16 cellular contexts compared by ENCODE assay signal in genomic region chr4:150782921-150783320, GRCh38.
DNase-seq lines count a peak whose midpoint lies in the region; ATAC-seq, FAIRE-seq and TF ChIP-seq lines count a peak whose summit lies in the region.
"Had no signal": no experiment of that assay in that cellular context is flagged by ENCODE, and none has a peak within 500 bp of the region (broad histone marks: within the 10 kb centered on the region; RNA-seq: fewer than 3 reads in every experiment).

No MANE protein-coding gene starts in this region.

- TF ChIP-seq CTCF in A673 (conservative IDR thresholded peaks at IDR 0.05; ENCODE audit: low read depth, low read length): no peak
- no peak for TF ChIP-seq CTCF in LNCaP clone FGC (IDR thresholded peaks at IDR 0.05; ENCODE audit: control insufficient read depth, extremely low read depth, insufficient read depth)
- TF ChIP-seq CTCF in astrocyte (IDR thresholded peaks at IDR 0.05; ENCODE audit: insufficient read depth, low read depth, low read length): no peak
- TF ChIP-seq CTCF in foreskin fibroblast (IDR thresholded peaks at IDR 0.05; ENCODE audit: low read depth, low read length): no peak
- TF ChIP-seq CTCF in upper lobe of right lung (IDR thresholded peaks at IDR 0.05): no peak
- TF ChIP-seq CTCF in ovary (IDR thresholded peaks at IDR 0.05): no peak

- peak; percentile 55 for DNase-seq in A673 (ENCODE audit: low spot score)
- DNase-seq in LNCaP clone FGC (ENCODE audit: low read depth): peak; percentile 59
- DNase-seq in astrocyte (ENCODE audit: low read depth): peak; percentile 18
- DNase-seq in foreskin fibroblast: peak; percentile 1 to 12
- no peak for DNase-seq in upper lobe of right lung
- no peak for DNase-seq in ovary
- DNase-seq: ACHN; CD8-positive, alpha-beta memory T cell; NCI-H1694; right lobe of liver; stimulated activated CD4-positive, alpha-beta T cell treated with anti-CD3 and anti-CD28 coated beads, Interleukin-2, amount 100 ng/mL, for 24 hours had no signal

- FAIRE-seq in astrocyte (lab: Jason Lieb, UNC): no peak
- FAIRE-seq: GM12878 had no signal

- POLR2A ChIA-PET in A673 (lab: Charles Lee; ENCODE audit: low non-redundant PET): interaction anchor here (0.7 kb wide), 1 partner anchor 498 kb away, joined by 3 read pairs; no protein-coding TSS in a partner anchor

- 78 to 83% (median 80%) methylated on average over 2 of the region's 2 CpGs for WGBS in ovary, 3 donors

- no peak overlapping the region for H3K4me3 Mint-ChIP-seq in astrocyte (ENCODE audit: unreplicated experiment)
- H3K4me3 Mint-ChIP-seq: CD8-positive, alpha-beta memory T cell had no signal

- no peak overlapping the region for H2AFZ ChIP-seq in astrocyte (ENCODE audit: low read depth, low read length)

- H3K79me2 ChIP-seq in astrocyte (ENCODE audit: insufficient read depth, low read length): no peaks in the 10 kb centered on the region

- peaks cover 16% of the 10 kb centered on the region for H3K4me1 ChIP-seq in A673 (ENCODE audit: insufficient read depth, low read length, poor library complexity, severe bottlenecking)
- no peaks in the 10 kb centered on the region for H3K4me1 ChIP-seq in astrocyte (ENCODE audit: insufficient read depth, low read length)
- no peaks in the 10 kb centered on the region for H3K4me1 ChIP-seq in upper lobe of right lung
- no peaks in the 10 kb centered on the region for H3K4me1 ChIP-seq in ovary (ENCODE audit: insufficient read depth)
- H3K4me1 ChIP-seq: right lobe of liver had no signal

- no peaks in the 10 kb centered on the region for H3K9me3 ChIP-seq in A673 (ENCODE audit: low read depth, low read length, poor library complexity, severe bottlenecking)
- no peaks in the 10 kb centered on the region for H3K9me3 ChIP-seq in astrocyte (ENCODE audit: insufficient read depth, low read depth, low read length)
- H3K9me3 ChIP-seq in upper lobe of right lung: no peaks in the 10 kb centered on the region
- no peaks in the 10 kb centered on the region for H3K9me3 ChIP-seq in ovary
- H3K9me3 ChIP-seq: right lobe of liver had no signal

- intact Hi-C loops in A673 (cut with micrococcal nuclease; ENCODE audit: unreplicated experiment) (no loop called here), upper lobe of right lung (cut with DNase I) (no loop called here), ovary (cut with DNase I) (no loop called here)

- no TSS peak for BruUV-seq in A673 (replicated peaks; lab: Mats Ljungman, UMichigan)

- H3K9ac ChIP-seq in astrocyte (ENCODE audit: low read length): no peak overlapping the region

- TF ChIP-seq POLR2A in ovary (IDR thresholded peaks at IDR 0.05): no peak

- ATAC-seq in HG03175 (IDR thresholded peaks at IDR 0.05; ENCODE audit: unreplicated experiment): no peak
- ATAC-seq in HG02938 (IDR thresholded peaks at IDR 0.05; ENCODE audit: unreplicated experiment): no peak
- ATAC-seq in upper lobe of right lung: no peak
- ATAC-seq: GM12878, right lobe of liver had no signal

- CTCF ChIA-PET in A673 (lab: Charles Lee): no interaction called here

- TF ChIP-seq EP300 in ovary (IDR thresholded peaks at IDR 0.05): no peak

- H3K4me3 ChIP-seq in A673 (ENCODE audit: low read depth, low read length, poor library complexity, severe bottlenecking) (peak overlapping the region; percentile 1), LNCaP clone FGC (ENCODE audit: low read depth, low read length) (no peak overlapping the region), astrocyte (ENCODE audit: insufficient read depth, low read depth, low read length) (no peak overlapping the region), foreskin fibroblast (ENCODE audit: low read depth in 1 of 2, low read length in 2 of 2) (no peak overlapping the region), upper lobe of right lung (no peak overlapping the region), ovary (no peak overlapping the region)
- H3K4me3 ChIP-seq: GM12878, right lobe of liver, SK-N-MC had no signal

- H3K36me3 Mint-ChIP-seq in astrocyte (ENCODE audit: low read depth, unreplicated experiment): no peaks in the 10 kb centered on the region

- H3K4me1 Mint-ChIP-seq in astrocyte (ENCODE audit: low read depth, unreplicated experiment): peaks cover 8% of the 10 kb centered on the region

- H3K27me3 ChIP-seq in A673 (replicated peaks; ENCODE audit: insufficient read depth, low read depth, low read length, poor library complexity) (no peaks in the 10 kb centered on the region), astrocyte (ENCODE audit: insufficient read depth, low read length) (no peaks in the 10 kb centered on the region), upper lobe of right lung (no peaks in the 10 kb centered on the region), ovary (no peaks in the 10 kb centered on the region)
- H3K27me3 ChIP-seq: right lobe of liver had no signal

- H3K27ac Mint-ChIP-seq in astrocyte (ENCODE audit: unreplicated experiment): no peak overlapping the region

- no peaks in the 10 kb centered on the region for H3K27me3 Mint-ChIP-seq in astrocyte (ENCODE audit: low read depth, unreplicated experiment)
- H3K27me3 Mint-ChIP-seq: CD8-positive, alpha-beta memory T cell had no signal

- no peaks in the 10 kb centered on the region for H3K9me3 Mint-ChIP-seq in astrocyte (ENCODE audit: unreplicated experiment)
- H3K9me3 Mint-ChIP-seq: CD8-positive, alpha-beta memory T cell had no signal

- H3K27ac ChIP-seq in A673 (ENCODE audit: low read depth, low read length, poor library complexity, severe bottlenecking) (no peak overlapping the region), astrocyte (ENCODE audit: low read depth, low read length) (no peak overlapping the region), upper lobe of right lung (no peak overlapping the region), ovary (no peak overlapping the region)
- H3K27ac ChIP-seq: epithelial cell of prostate, right lobe of liver, SK-N-MC had no signal

- H4K20me1 ChIP-seq in astrocyte (ENCODE audit: insufficient read depth, low read length): no peaks in the 10 kb centered on the region

- H3K36me3 ChIP-seq in A673 (ENCODE audit: insufficient read depth, low read length, poor library complexity, severe bottlenecking) (no peaks in the 10 kb centered on the region), astrocyte (ENCODE audit: insufficient read depth, low read length) (no peaks in the 10 kb centered on the region), upper lobe of right lung (no peaks in the 10 kb centered on the region), ovary (no peaks in the 10 kb centered on the region)
- H3K36me3 ChIP-seq: right lobe of liver had no signal

- no peak overlapping the region for H3K4me2 ChIP-seq in astrocyte (ENCODE audit: low read length)

Comparison
In these comparisons a context has a peak if more than half of its experiments do, and no peak if none do; other contexts are left out.
1. DNase-seq: peak in A673 (single experiment), LNCaP clone FGC (single experiment), astrocyte (single experiment) and foreskin fibroblast (2 of 2); none in upper lobe of right lung (single experiment) and ovary (0 of 5).